In the genomic region with DNA sequence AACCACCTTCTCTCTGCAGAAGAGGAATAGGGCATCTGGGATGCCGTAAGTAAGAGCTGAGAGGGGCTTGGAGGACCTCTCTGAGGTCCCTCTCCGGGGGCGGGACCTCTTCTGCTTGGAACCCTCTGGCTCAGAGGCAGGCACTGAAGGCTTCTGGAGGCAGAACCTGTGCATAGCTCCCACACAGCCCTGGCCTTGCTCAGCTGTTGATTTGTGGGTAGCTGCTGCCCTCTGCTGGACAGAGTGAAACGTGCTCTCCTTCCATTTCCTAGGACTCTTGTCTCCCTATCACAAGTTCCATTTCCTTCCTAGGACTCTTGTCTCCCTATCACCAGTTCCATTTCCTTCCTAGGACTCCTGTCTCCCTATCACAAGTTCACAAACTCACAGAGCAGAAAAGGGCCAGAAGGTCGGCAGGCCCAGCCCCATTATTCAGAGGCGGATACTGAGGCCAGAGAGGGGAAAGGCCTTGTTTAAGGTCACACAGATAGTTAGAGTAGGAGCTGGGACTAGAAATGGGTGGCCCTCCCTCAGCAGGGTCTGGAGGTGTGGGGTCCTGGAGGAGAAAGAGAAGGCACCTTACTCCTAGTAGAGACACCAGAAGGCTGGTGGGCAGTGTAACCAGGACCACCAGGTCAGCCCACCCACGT, we compare ENCODE assay signal across 8 cellular contexts. TPM values are rescaled to one million over a fixed set of nuclear protein-coding genes. Genes with fewer than 3 reads are reported as not detected.
DNase-seq lines count a peak whose midpoint lies in the region; ATAC-seq and TF ChIP-seq lines count a peak whose summit lies in the region.

No MANE protein-coding gene starts in this region.

- no peaks in the 10 kb centered on the region for H3K4me1 Mint-ChIP-seq in activated naive CD4-positive, alpha-beta T cell treated with anti-CD3 and anti-CD28 coated beads, Interleukin-2, amount 10 ng/mL, durations not matched to agents 7 days and 5 days
- H3K4me1 Mint-ChIP-seq in glutamatergic neuron (ENCODE audit: low read depth, unreplicated experiment) = peaks cover 7% of the 10 kb centered on the region

- H3K9me3 Mint-ChIP-seq in activated naive CD4-positive, alpha-beta T cell treated with anti-CD3 and anti-CD28 coated beads, Interleukin-2, amount 10 ng/mL, durations not matched to agents 7 days and 5 days = no peaks in the 10 kb centered on the region
- H3K9me3 Mint-ChIP-seq in glutamatergic neuron (ENCODE audit: unreplicated experiment) = peaks cover 1% of the 10 kb centered on the region

- no peaks in the 10 kb centered on the region for H3K27me3 Mint-ChIP-seq in activated naive CD4-positive, alpha-beta T cell treated with anti-CD3 and anti-CD28 coated beads, Interleukin-2, amount 10 ng/mL, durations not matched to agents 7 days and 5 days
- H3K27me3 Mint-ChIP-seq in glutamatergic neuron (ENCODE audit: unreplicated experiment) = no peaks in the 10 kb centered on the region

- TF ChIP-seq CTCF in GM10248 (IDR thresholded peaks at IDR 0.05; ENCODE audit: control extremely low read depth, extremely low read depth, low read depth, missing control alignments) (peak; percentile 83), NB4 (IDR thresholded peaks at IDR 0.05; ENCODE audit: low read depth, low read length) (peak; percentile 91), glutamatergic neuron (IDR thresholded peaks at IDR 0.05; ENCODE audit: partially characterized antibody, unreplicated experiment) (peak; percentile 89)

- no peak overlapping the region for H3K27ac Mint-ChIP-seq in activated naive CD4-positive, alpha-beta T cell treated with anti-CD3 and anti-CD28 coated beads, Interleukin-2, amount 10 ng/mL, durations not matched to agents 7 days and 5 days
- no peak overlapping the region for H3K27ac Mint-ChIP-seq in glutamatergic neuron (ENCODE audit: unreplicated experiment)

- no peak for TF ChIP-seq POLR2A in NB4 (IDR thresholded peaks at IDR 0.05; ENCODE audit: extremely low read depth, insufficient read length)

- intact Hi-C loops in posterior cingulate gyrus (cut with DNase I) = loop anchor here (1.0 to 10.0 kb wide), 3 partner anchors 15 to 610 kb away; no protein-coding TSS in a partner anchor

- no peak overlapping the region for H3K4me3 Mint-ChIP-seq in activated naive CD4-positive, alpha-beta T cell treated with anti-CD3 and anti-CD28 coated beads, Interleukin-2, amount 10 ng/mL, durations not matched to agents 7 days and 5 days
- H3K4me3 Mint-ChIP-seq in glutamatergic neuron (ENCODE audit: unreplicated experiment) = no peak overlapping the region

- H3K4me3 ChIP-seq in NB4 (ENCODE audit: low read depth, low read length) = no peak overlapping the region

- ATAC-seq in HG02571 (IDR thresholded peaks at IDR 0.05; ENCODE audit: unreplicated experiment) (peak; percentile 58), SK-N-SH treated with all-trans-retinoic acid at 6 μM for 48 hours (peak; percentile 99)

- DNase-seq in GM10248 (ENCODE audit: extremely low spot score) (peak; percentile 82), NB4 (ENCODE audit: low read depth) (peak; percentile 93), glutamatergic neuron (peak; percentile 87), posterior cingulate gyrus (peak; percentile 78 to 98 (median 90)), ureter (ENCODE audit: low spot score) (peak; percentile 88)
- DNase-seq in activated naive CD4-positive, alpha-beta T cell treated with anti-CD3 and anti-CD28 coated beads, Interleukin-2, amount 10 ng/mL, durations not matched to agents 7 days and 5 days = peak; percentile 85

- POLR2A ChIA-PET in GM10248 (lab: Yijun Ruan, JAX) = interaction anchor here (1.0 kb wide), 1 partner anchor 288 kb away, joined by 3 read pairs; no protein-coding TSS in a partner anchor

- peaks cover 21% of the 10 kb centered on the region for H3K36me3 Mint-ChIP-seq in activated naive CD4-positive, alpha-beta T cell treated with anti-CD3 and anti-CD28 coated beads, Interleukin-2, amount 10 ng/mL, durations not matched to agents 7 days and 5 days
- no peaks in the 10 kb centered on the region for H3K36me3 Mint-ChIP-seq in glutamatergic neuron (ENCODE audit: unreplicated experiment)

- CTCF ChIA-PET in GM10248 (lab: Yijun Ruan, JAX) = interaction anchor here (0.7 to 5.6 kb wide), 48 partner anchors 10 to 686 kb away, joined by 3 to 107 read pairs (median 4); no protein-coding TSS in a partner anchor
- CTCF ChIA-PET in activated naive CD4-positive, alpha-beta T cell treated with anti-CD3 and anti-CD28 coated beads, Interleukin-2, amount 10 ng/mL, durations not matched to agents 7 days and 5 days (lab: Charles Lee) = interaction anchor here (0.5 to 6.4 kb wide), 21 partner anchors 10 to 599 kb away, joined by 3 to 83 read pairs (median 3); a partner anchor contains a TSS

TF ChIP-seq in SK-N-SH treated with all-trans-retinoic acid at 6 μM for 48 hours, 23 proteins besides CTCF, POLR2A, EP300 and RAD21:
- TF ChIP-seq ISL1 (CRISPR knock-in tag; IDR thresholded peaks at IDR 0.05) (no peak), CSDC2 (CRISPR knock-in tag; IDR thresholded peaks at IDR 0.05) (no peak), ZNF565 (CRISPR knock-in tag; conservative IDR thresholded peaks at IDR 0.05; ENCODE audit: low read depth) (no peak)
- TF ChIP-seq, protein P1, sequence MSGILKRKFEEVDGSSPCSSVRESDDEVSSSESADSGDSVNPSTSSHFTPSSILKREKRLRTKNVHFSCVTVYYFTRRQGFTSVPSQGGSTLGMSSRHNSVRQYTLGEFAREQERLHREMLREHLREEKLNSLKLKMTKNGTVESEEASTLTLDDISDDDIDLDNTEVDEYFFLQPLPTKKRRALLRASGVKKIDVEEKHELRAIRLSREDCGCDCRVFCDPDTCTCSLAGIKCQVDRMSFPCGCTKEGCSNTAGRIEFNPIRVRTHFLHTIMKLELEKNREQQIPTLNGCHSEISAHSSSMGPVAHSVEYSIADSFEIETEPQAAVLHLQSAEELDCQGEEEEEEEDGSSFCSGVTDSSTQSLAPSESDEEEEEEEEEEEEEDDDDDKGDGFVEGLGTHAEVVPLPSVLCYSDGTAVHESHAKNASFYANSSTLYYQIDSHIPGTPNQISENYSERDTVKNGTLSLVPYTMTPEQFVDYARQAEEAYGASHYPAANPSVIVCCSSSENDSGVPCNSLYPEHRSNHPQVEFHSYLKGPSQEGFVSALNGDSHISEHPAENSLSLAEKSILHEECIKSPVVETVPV (CRISPR knock-in tag; IDR thresholded peaks at IDR 0.05) = no peak

RNA-seq across cellular contexts. Expression of a gene that starts 30.3 kb away (rescaled TPM):
- total RNA-seq in glutamatergic neuron (ENCODE audit: unreplicated experiment) (511 TPM), ureter (203 TPM)

RNA-seq across cellular contexts. Expression of a gene that starts 59.7 kb away (rescaled TPM):
- total RNA-seq in glutamatergic neuron (ENCODE audit: unreplicated experiment) = 25.0 TPM
- total RNA-seq in ureter = 38.7 TPM
